1 cellular context compared by ENCODE assay signal in the genomic region with DNA sequence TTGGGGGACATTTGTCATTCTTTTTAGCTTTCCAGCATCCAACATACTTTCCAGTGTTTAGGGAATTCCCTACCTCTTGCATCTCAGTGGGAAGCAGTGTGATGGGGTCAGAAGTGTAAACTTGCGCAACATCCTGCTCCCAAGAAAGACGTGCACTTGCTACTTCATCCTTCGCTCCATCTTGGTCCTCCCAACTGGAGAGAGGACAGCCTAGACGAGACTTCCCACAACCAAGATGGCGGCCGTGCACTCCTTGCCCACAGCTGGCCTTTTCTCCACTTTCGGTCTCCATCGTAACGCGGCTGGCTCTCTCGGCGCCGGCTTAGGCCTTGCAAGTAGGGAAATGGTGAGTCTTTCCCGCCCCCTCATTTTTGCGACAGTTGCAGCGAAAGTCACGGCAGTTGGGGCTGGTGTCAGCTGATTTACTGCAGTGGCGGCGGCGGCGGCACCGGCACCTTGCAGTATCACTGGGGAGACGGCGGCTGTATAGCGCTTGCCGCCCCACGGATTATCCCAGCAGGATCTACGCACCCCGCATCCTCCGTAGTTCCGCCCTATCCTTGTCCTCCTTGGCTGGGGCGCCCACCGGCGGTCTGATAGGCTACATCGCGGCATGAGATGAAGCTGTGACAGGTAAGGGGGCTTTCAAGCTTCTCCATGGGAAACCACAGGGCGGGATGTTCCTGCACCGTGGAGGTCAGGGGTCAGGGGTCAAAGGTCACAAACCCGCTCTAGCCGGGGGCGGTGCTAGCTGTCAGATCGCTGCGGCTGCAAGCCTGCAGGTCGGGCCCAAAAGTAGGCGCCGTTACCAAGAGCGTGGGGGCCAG.
TF ChIP-seq lines count a peak whose summit lies in the region.

A gene (plus strand): TSS at position 416 of the 827 bp plus-strand sequence. CDS start 21,157 bp downstream, outside the sequence.

TF ChIP-seq in H1, 55 proteins besides CTCF, POLR2A, EP300 and RAD21 (continued from another document):
- TF ChIP-seq, protein P1, sequence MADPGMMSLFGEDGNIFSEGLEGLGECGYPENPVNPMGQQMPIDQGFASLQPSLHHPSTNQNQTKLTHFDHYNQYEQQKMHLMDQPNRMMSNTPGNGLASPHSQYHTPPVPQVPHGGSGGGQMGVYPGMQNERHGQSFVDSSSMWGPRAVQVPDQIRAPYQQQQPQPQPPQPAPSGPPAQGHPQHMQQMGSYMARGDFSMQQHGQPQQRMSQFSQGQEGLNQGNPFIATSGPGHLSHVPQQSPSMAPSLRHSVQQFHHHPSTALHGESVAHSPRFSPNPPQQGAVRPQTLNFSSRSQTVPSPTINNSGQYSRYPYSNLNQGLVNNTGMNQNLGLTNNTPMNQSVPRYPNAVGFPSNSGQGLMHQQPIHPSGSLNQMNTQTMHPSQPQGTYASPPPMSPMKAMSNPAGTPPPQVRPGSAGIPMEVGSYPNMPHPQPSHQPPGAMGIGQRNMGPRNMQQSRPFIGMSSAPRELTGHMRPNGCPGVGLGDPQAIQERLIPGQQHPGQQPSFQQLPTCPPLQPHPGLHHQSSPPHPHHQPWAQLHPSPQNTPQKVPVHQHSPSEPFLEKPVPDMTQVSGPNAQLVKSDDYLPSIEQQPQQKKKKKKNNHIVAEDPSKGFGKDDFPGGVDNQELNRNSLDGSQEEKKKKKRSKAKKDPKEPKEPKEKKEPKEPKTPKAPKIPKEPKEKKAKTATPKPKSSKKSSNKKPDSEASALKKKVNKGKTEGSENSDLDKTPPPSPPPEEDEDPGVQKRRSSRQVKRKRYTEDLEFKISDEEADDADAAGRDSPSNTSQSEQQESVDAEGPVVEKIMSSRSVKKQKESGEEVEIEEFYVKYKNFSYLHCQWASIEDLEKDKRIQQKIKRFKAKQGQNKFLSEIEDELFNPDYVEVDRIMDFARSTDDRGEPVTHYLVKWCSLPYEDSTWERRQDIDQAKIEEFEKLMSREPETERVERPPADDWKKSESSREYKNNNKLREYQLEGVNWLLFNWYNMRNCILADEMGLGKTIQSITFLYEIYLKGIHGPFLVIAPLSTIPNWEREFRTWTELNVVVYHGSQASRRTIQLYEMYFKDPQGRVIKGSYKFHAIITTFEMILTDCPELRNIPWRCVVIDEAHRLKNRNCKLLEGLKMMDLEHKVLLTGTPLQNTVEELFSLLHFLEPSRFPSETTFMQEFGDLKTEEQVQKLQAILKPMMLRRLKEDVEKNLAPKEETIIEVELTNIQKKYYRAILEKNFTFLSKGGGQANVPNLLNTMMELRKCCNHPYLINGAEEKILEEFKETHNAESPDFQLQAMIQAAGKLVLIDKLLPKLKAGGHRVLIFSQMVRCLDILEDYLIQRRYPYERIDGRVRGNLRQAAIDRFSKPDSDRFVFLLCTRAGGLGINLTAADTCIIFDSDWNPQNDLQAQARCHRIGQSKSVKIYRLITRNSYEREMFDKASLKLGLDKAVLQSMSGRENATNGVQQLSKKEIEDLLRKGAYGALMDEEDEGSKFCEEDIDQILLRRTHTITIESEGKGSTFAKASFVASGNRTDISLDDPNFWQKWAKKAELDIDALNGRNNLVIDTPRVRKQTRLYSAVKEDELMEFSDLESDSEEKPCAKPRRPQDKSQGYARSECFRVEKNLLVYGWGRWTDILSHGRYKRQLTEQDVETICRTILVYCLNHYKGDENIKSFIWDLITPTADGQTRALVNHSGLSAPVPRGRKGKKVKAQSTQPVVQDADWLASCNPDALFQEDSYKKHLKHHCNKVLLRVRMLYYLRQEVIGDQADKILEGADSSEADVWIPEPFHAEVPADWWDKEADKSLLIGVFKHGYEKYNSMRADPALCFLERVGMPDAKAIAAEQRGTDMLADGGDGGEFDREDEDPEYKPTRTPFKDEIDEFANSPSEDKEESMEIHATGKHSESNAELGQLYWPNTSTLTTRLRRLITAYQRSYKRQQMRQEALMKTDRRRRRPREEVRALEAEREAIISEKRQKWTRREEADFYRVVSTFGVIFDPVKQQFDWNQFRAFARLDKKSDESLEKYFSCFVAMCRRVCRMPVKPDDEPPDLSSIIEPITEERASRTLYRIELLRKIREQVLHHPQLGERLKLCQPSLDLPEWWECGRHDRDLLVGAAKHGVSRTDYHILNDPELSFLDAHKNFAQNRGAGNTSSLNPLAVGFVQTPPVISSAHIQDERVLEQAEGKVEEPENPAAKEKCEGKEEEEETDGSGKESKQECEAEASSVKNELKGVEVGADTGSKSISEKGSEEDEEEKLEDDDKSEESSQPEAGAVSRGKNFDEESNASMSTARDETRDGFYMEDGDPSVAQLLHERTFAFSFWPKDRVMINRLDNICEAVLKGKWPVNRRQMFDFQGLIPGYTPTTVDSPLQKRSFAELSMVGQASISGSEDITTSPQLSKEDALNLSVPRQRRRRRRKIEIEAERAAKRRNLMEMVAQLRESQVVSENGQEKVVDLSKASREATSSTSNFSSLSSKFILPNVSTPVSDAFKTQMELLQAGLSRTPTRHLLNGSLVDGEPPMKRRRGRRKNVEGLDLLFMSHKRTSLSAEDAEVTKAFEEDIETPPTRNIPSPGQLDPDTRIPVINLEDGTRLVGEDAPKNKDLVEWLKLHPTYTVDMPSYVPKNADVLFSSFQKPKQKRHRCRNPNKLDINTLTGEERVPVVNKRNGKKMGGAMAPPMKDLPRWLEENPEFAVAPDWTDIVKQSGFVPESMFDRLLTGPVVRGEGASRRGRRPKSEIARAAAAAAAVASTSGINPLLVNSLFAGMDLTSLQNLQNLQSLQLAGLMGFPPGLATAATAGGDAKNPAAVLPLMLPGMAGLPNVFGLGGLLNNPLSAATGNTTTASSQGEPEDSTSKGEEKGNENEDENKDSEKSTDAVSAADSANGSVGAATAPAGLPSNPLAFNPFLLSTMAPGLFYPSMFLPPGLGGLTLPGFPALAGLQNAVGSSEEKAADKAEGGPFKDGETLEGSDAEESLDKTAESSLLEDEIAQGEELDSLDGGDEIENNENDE (IDR thresholded peaks at IDR 0.05; ENCODE audit: insufficient replicate concordance, low read length) = no peak
- TF ChIP-seq YY1 (IDR thresholded peaks at IDR 0.05; ENCODE audit: low read depth, low read length) (peak; percentile 99), NANOG (IDR thresholded peaks at IDR 0.05; ENCODE audit: insufficient read depth, low read depth, low read length, poor library complexity, severe bottlenecking) (peak; percentile 41), SAP30 (IDR thresholded peaks at IDR 0.05; ENCODE audit: insufficient read depth, insufficient replicate concordance, low read length) (peak; percentile 97), SP4 (IDR thresholded peaks at IDR 0.05; ENCODE audit: low read length) (no peak), EGR1 (IDR thresholded peaks at IDR 0.05; ENCODE audit: borderline replicate concordance, low read depth, low read length) (peak; percentile 98), HDAC6 (IDR thresholded peaks at IDR 0.05; ENCODE audit: low read depth, low read length) (no peak), TBP (IDR thresholded peaks at IDR 0.05; ENCODE audit: low read depth, low read length) (peak; percentile 43; the same call in 1 of the 2 replicates), KDM5A (IDR thresholded peaks at IDR 0.05; ENCODE audit: low read length) (no peak), CREB1 (IDR thresholded peaks at IDR 0.05) (peak; percentile 40; the same call in 1 of the 2 replicates), RBBP5 (IDR thresholded peaks at IDR 0.05; ENCODE audit: borderline replicate concordance, low read depth, low read length) (peak; percentile 54; the same call in 1 of the 2 replicates), JUND (IDR thresholded peaks at IDR 0.05; ENCODE audit: low read length) (no peak), SIN3A (conservative IDR thresholded peaks at IDR 0.05 in 1 of 2, IDR thresholded peaks at IDR 0.05 in 1 of 2; ENCODE audit: low read depth in 1 of 2, low read length in 2 of 2) (peak; percentile 96 to 98), CEBPB (IDR thresholded peaks at IDR 0.05; ENCODE audit: low read depth, low read length) (peak; percentile 100), RNF2 (IDR thresholded peaks at IDR 0.05; ENCODE audit: borderline replicate concordance, low read depth, low read length, missing control alignments, poor library complexity, severe bottlenecking) (no peak), POU5F1 (IDR thresholded peaks at IDR 0.05; ENCODE audit: low read depth, low read length) (no peak), GABPA (IDR thresholded peaks at IDR 0.05; ENCODE audit: borderline replicate concordance, insufficient read depth, low read length) (no peak), TCF12 (IDR thresholded peaks at IDR 0.05; ENCODE audit: low read depth, low read length) (0 out of 2 replicates have a peak, but pooled peaks have one; percentile 42), SP2 (IDR thresholded peaks at IDR 0.05; ENCODE audit: low read length) (peak; percentile 80), CHD2 (IDR thresholded peaks at IDR 0.05; ENCODE audit: low read length) (peak; percentile 84), BCL11A (IDR thresholded peaks at IDR 0.05; ENCODE audit: low read depth in 2 of 2, low read length in 2 of 2) (no peak), TAF7 (optimal IDR thresholded peaks at IDR 0.05; ENCODE audit: borderline replicate concordance, low read depth, low read length) (peak; percentile 32), KDM4A (IDR thresholded peaks at IDR 0.05; ENCODE audit: low read depth, low read length, severe bottlenecking) (peak; percentile 85), SUZ12 (IDR thresholded peaks at IDR 0.05; ENCODE audit: low read length) (no peak), PHF8 (conservative IDR thresholded peaks at IDR 0.05; ENCODE audit: low read depth, low read length) (peak; percentile 82), HDAC2 (IDR thresholded peaks at IDR 0.05; ENCODE audit: borderline replicate concordance in 1 of 2, low read depth in 2 of 2, low read length in 2 of 2) (peak in 1 of 2 experiments; percentile 96; a peak in 1 of 4 replicates), SP1 (IDR thresholded peaks at IDR 0.05; ENCODE audit: low read depth, low read length) (no peak), POLR2AphosphoS5 (IDR thresholded peaks at IDR 0.05; ENCODE audit: low read depth, low read length) (peak; percentile 55)
- TF ChIP-seq, protein P2, sequence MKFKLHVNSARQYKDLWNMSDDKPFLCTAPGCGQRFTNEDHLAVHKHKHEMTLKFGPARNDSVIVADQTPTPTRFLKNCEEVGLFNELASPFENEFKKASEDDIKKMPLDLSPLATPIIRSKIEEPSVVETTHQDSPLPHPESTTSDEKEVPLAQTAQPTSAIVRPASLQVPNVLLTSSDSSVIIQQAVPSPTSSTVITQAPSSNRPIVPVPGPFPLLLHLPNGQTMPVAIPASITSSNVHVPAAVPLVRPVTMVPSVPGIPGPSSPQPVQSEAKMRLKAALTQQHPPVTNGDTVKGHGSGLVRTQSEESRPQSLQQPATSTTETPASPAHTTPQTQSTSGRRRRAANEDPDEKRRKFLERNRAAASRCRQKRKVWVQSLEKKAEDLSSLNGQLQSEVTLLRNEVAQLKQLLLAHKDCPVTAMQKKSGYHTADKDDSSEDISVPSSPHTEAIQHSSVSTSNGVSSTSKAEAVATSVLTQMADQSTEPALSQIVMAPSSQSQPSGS (IDR thresholded peaks at IDR 0.05; ENCODE audit: low read length) = peak; percentile 79
